Comparison of ENCODE assay signal across 7 cellular contexts in genomic region chr19:14114854-14115253, GRCh38. TPM values are rescaled to one million over a fixed set of nuclear protein-coding genes. Genes with fewer than 3 reads are reported as not detected.
A peak's percentile ranks its signal among the peaks of the same experiment; 100 is the strongest.
DNase-seq lines count a peak whose midpoint lies in the region; TF ChIP-seq lines count a peak whose summit lies in the region.

No MANE protein-coding gene starts in this region.

- peak overlapping the region in 1 of 2 donors; percentile 6 for H3K4me3 ChIP-seq in ascending aorta

- no peaks in the 10 kb centered on the region for H3K36me3 ChIP-seq in ascending aorta

- TF ChIP-seq CTCF in GM13976 (IDR thresholded peaks at IDR 0.05; ENCODE audit: borderline replicate concordance, control extremely low read depth, extremely low read depth, insufficient read depth, missing control alignments): peak; percentile 42
- TF ChIP-seq CTCF in RWPE1 (conservative IDR thresholded peaks at IDR 0.05; ENCODE audit: low read depth): no peak; the same call in 1 of the 2 replicates
- peak; percentile 22 to 52 (median 37) for TF ChIP-seq CTCF in ascending aorta (IDR thresholded peaks at IDR 0.05)

- in situ Hi-C loops in GM13976 (cut with MboI; ENCODE audit: low sequenced_read_pairs, unreplicated experiment): no loop called here

- intact Hi-C loops in ascending aorta (cut with DNase I): loop anchor here (5.0 kb wide), 2 partner anchors 108 to 163 kb away; partner anchors contain the start of genes DCAF15 and RFX1

- no peaks in the 10 kb centered on the region for H3K27me3 ChIP-seq in ascending aorta

- no peaks in the 10 kb centered on the region for H3K9me3 ChIP-seq in ascending aorta

- peaks cover 31 to 72% of the 10 kb centered on the region in 2 donors for H3K4me1 ChIP-seq in ascending aorta

- CTCF ChIA-PET in RWPE1 (lab: Yijun Ruan, JAX): interaction anchor here (0.5 to 1.2 kb wide), 4 partner anchors 9 to 341 kb away, joined by 3 read pairs; no protein-coding TSS in a partner anchor

- POLR2A ChIA-PET in RWPE1 (lab: Yijun Ruan, JAX; ENCODE audit: low non-redundant PET): no interaction called here

- DNase-seq in GM13976 (ENCODE audit: low spot score): peak; percentile 69
- DNase-seq in RWPE1 (ENCODE audit: low spot score): no peak
- DNase-seq in ascending aorta (ENCODE audit: low spot score in 2 of 2): no peak
- DNase-seq in kidney tubule cell (ENCODE audit: low spot score): peak; percentile 38
- peak; percentile 76 for DNase-seq in stimulated activated CD8-positive, alpha-beta memory T cell treated with anti-CD3 and anti-CD28 coated beads, Interleukin-4, amount 100 ng/mL, for 48 hours
- no peak for DNase-seq in NCI-H446 treated with DMSO at 0.1 percent for 48 hours (lab: John Stamatoyannopoulos, UW)
- no peak for DNase-seq in retina

- H3K27ac ChIP-seq in RWPE1 (peak overlapping the region; percentile 56), ascending aorta (peak overlapping the region; percentile 85 to 90)

RNA-seq across cellular contexts. Expression of gene PRKACA, which starts 2.7 kb away (rescaled TPM):
- 92.6 TPM for total RNA-seq in ascending aorta

RNA-seq across cellular contexts. Expression of gene ASF1B, which starts 21.5 kb away (rescaled TPM):
- total RNA-seq in ascending aorta: 7.8 TPM

RNA-seq across cellular contexts. Expression of gene SAMD1, which starts 24.3 kb away (rescaled TPM):
- 9.4 TPM for total RNA-seq in ascending aorta

RNA-seq across cellular contexts. Expression of gene C19orf67, which starts 29.3 kb away (rescaled TPM):
- total RNA-seq in ascending aorta: not detected

RNA-seq across cellular contexts. Expression of gene MISP3, which starts 42.3 kb away (rescaled TPM):
- total RNA-seq in ascending aorta: 6.0 TPM

Comparison
In these comparisons a context has a peak if more than half of its experiments do, and no peak if none do; other contexts are left out.
1. DNase-seq: peak in GM13976 (single experiment), kidney tubule cell (single experiment) and stimulated activated CD8-positive, alpha-beta memory T cell treated with anti-CD3 and anti-CD28 coated beads, Interleukin-4, amount 100 ng/mL, for 48 hours (single experiment); none in RWPE1 (single experiment), ascending aorta (0 of 2), NCI-H446 treated with DMSO at 0.1 percent for 48 hours (single experiment) and retina (single experiment).